33 cellular contexts compared by ENCODE assay signal in the genomic region with DNA sequence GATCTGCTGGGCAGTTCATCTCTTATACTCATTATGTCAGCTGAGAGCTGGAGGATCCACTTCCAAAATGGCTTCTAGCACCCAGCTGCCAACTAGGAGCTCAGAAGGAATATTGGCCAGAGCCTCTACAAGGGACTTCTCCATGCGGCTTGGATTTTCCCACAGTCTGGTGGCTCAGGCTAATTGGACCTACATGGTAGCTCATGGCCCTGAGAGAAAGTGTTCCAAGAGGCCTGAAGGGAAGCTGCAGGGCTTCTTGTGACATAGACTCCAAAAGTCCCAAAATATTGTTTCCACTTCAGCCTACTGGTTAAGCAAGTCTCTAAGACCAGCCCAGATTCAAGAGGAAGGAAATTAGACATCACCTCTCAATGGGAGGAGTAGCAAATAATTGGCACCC. TPM values are rescaled to one million over a fixed set of nuclear protein-coding genes. Genes with fewer than 3 reads are reported as not detected.
"Had no signal": no experiment of that assay in that cellular context is flagged by ENCODE, and none has a peak within 500 bp of the region (broad histone marks: within the 10 kb centered on the region; RNA-seq: fewer than 3 reads in every experiment).

No MANE protein-coding gene starts in this region.

- H3K27me3 ChIP-seq: cardiac muscle cell had no signal

- H3K4me3 Mint-ChIP-seq: activated CD4-positive, alpha-beta memory T cell treated with anti-CD3 and anti-CD28 coated beads for 36 hours; activated CD4-positive, alpha-beta T cell treated with anti-CD3 and anti-CD28 coated beads for 36 hours; activated CD4-positive, alpha-beta T cell treated with anti-CD3 and anti-CD28 coated beads, Interleukin-2, amount 10 ng/mL, durations not matched to agents 24 days and 14 days; activated CD8-positive, alpha-beta memory T cell treated with anti-CD3 and anti-CD28 coated beads, Interleukin-2, amount 10 ng/mL, durations not matched to agents 7 days and 5 days; activated CD8-positive, alpha-beta T cell treated with anti-CD3 and anti-CD28 coated beads, Interleukin-2, amount 10 ng/mL, durations not matched to agents 7 days and 5 days; activated naive CD4-positive, alpha-beta T cell treated with anti-CD3 and anti-CD28 coated beads for 36 hours; activated T-helper 1 cell treated with anti-CD3 and anti-CD28 coated beads, Interleukin-12 subunit alpha, Interleukin-12 subunit beta, Interleukin-2, Interleukin-4 antibody, amounts not matched to agents 30 ng/mL and 10 ng/mL and 1 ng/mL, durations not matched to agents 14 hours and 24 hours and 36 hours; brain had no signal

- H3K27me3 Mint-ChIP-seq: activated naive CD4-positive, alpha-beta T cell treated with anti-CD3 and anti-CD28 coated beads, Interleukin-2, amount 50 U/mL, for 24 hours had no signal

- H3K36me3 Mint-ChIP-seq: activated CD4-positive, alpha-beta memory T cell treated with anti-CD3 and anti-CD28 coated beads for 36 hours; activated CD8-positive, alpha-beta memory T cell treated with anti-CD3 and anti-CD28 coated beads, Interleukin-2, amount 10 ng/mL, durations not matched to agents 7 days and 5 days; brain had no signal

- DNase-seq: activated CD4-positive, alpha-beta memory T cell treated with anti-CD3 and anti-CD28 coated beads for 36 hours; activated CD4-positive, alpha-beta T cell treated with anti-CD3 and anti-CD28 coated beads for 36 hours; activated CD4-positive, alpha-beta T cell treated with anti-CD3 and anti-CD28 coated beads, Interleukin-2, amount 10 ng/mL, durations not matched to agents 24 days and 14 days; activated CD4-positive, CD25-positive, alpha-beta regulatory T cell; activated CD4-positive, CD25-positive, alpha-beta regulatory T cell treated with anti-CD3 and anti-CD28 coated beads, Interleukin-2, amount 50 U/mL, for 72 hours; activated CD8-positive, alpha-beta memory T cell treated with anti-CD3 and anti-CD28 coated beads, Interleukin-2, amount 10 ng/mL, durations not matched to agents 7 days and 5 days; activated CD8-positive, alpha-beta memory T cell treated with anti-CD3 and anti-CD28 coated beads, Interleukin-2, amount 50 U/mL, for 4 hours; activated CD8-positive, alpha-beta T cell treated with anti-CD3 and anti-CD28 coated beads, Interleukin-2, amount 10 ng/mL, durations not matched to agents 7 days and 5 days; activated effector memory CD4-positive, alpha-beta T cell treated with anti-CD3 and anti-CD28 coated beads, Interleukin-2, amount 50 U/mL, for 16 hours; activated naive CD4-positive, alpha-beta T cell treated with anti-CD3 and anti-CD28 coated beads for 36 hours; activated T-cell treated with anti-CD3 and anti-CD28 coated beads, Interleukin-2, amount 50 U/mL, for 1 hour; activated T-cell treated with anti-CD3 and anti-CD28 coated beads, Interleukin-2, amount 50 U/mL, for 48 hours; adrenal gland; amygdala; aorta; central memory CD4-positive, alpha-beta T cell; cerebellar nuclear complex; colonic mucosa; effector CD8-positive, alpha-beta T cell; foreskin fibroblast; head of caudate nucleus; T-helper 2 cell had no signal

- H3K27ac Mint-ChIP-seq: activated CD4-positive, alpha-beta memory T cell treated with anti-CD3 and anti-CD28 coated beads for 36 hours; activated CD4-positive, alpha-beta T cell treated with anti-CD3 and anti-CD28 coated beads, Interleukin-2, amount 10 ng/mL, durations not matched to agents 24 days and 14 days; activated CD8-positive, alpha-beta memory T cell treated with anti-CD3 and anti-CD28 coated beads, Interleukin-2, amount 10 ng/mL, durations not matched to agents 7 days and 5 days; activated CD8-positive, alpha-beta T cell treated with anti-CD3 and anti-CD28 coated beads, Interleukin-2, amount 10 ng/mL, durations not matched to agents 7 days and 5 days; activated naive CD4-positive, alpha-beta T cell treated with anti-CD3 and anti-CD28 coated beads for 36 hours; activated T-helper 1 cell treated with anti-CD3 and anti-CD28 coated beads, Interleukin-12 subunit alpha, Interleukin-12 subunit beta, Interleukin-2, Interleukin-4 antibody, amounts not matched to agents 30 ng/mL and 10 ng/mL and 1 ng/mL, durations not matched to agents 14 hours and 24 hours and 36 hours; activated T-helper 2 cell treated with anti-CD3 and anti-CD28 coated beads, Interferon-gamma antibody, Interleukin-2, Interleukin-4, amounts not matched to agents 10 μg/mL and 5 μg/mL and 100 μg/mL, durations not matched to agents 14 hours and 24 hours and 36 hours; brain had no signal

- H3K9me3 Mint-ChIP-seq: activated CD4-positive, alpha-beta memory T cell treated with anti-CD3 and anti-CD28 coated beads for 36 hours; activated CD4-positive, alpha-beta T cell treated with anti-CD3 and anti-CD28 coated beads, Interleukin-2, amount 10 ng/mL, durations not matched to agents 24 days and 14 days; activated naive CD4-positive, alpha-beta T cell treated with anti-CD3 and anti-CD28 coated beads for 36 hours; activated naive CD4-positive, alpha-beta T cell treated with anti-CD3 and anti-CD28 coated beads, Interleukin-2, amount 50 U/mL, for 24 hours; activated T-helper 1 cell treated with anti-CD3 and anti-CD28 coated beads, Interleukin-12 subunit alpha, Interleukin-12 subunit beta, Interleukin-2, Interleukin-4 antibody, amounts not matched to agents 30 ng/mL and 10 ng/mL and 1 ng/mL, durations not matched to agents 14 hours and 24 hours and 36 hours; activated T-helper 2 cell treated with anti-CD3 and anti-CD28 coated beads, Interferon-gamma antibody, Interleukin-2, Interleukin-4, amounts not matched to agents 10 μg/mL and 5 μg/mL and 100 μg/mL, durations not matched to agents 14 hours and 24 hours and 36 hours had no signal

- H3K36me3 ChIP-seq: adrenal gland, breast epithelium, cardiac muscle cell, colonic mucosa had no signal

- FAIRE-seq: endometrium, endothelial cell of umbilical vein, frontal cortex had no signal

- H3K27ac ChIP-seq: adrenal gland, breast epithelium, cardiac muscle cell, colonic mucosa, epithelial cell of prostate had no signal

- ATAC-seq: activated CD4-positive, alpha-beta T cell treated with anti-CD3 and anti-CD28 coated beads for 36 hours; activated CD8-positive, alpha-beta memory T cell treated with anti-CD3 and anti-CD28 coated beads, Interleukin-2, amount 10 ng/mL, durations not matched to agents 7 days and 5 days; activated CD8-positive, alpha-beta T cell treated with anti-CD3 and anti-CD28 coated beads, Interleukin-2, amount 10 ng/mL, durations not matched to agents 7 days and 5 days had no signal

- H3K4me3 ChIP-seq: adrenal gland, breast epithelium, cardiac muscle cell, colonic mucosa had no signal

- H3K9me3 ChIP-seq: adrenal gland, breast epithelium, colonic mucosa had no signal

RNA-seq across cellular contexts. Expression of gene NOG, which starts 6.7 kb away (rescaled TPM):
- total RNA-seq: activated CD8-positive, alpha-beta memory T cell treated with anti-CD3 and anti-CD28 coated beads, Interleukin-2, amount 10 ng/mL, durations not matched to agents 7 days and 5 days; activated T-helper 1 cell treated with anti-CD3 and anti-CD28 coated beads, Interleukin-12 subunit alpha, Interleukin-12 subunit beta, Interleukin-2, Interleukin-4 antibody, amounts not matched to agents 30 ng/mL and 10 ng/mL and 1 ng/mL, durations not matched to agents 14 hours and 24 hours and 36 hours; activated T-helper 2 cell treated with anti-CD3 and anti-CD28 coated beads, Interferon-gamma antibody, Interleukin-2, Interleukin-4, amounts not matched to agents 10 μg/mL and 5 μg/mL and 100 μg/mL, durations not matched to agents 14 hours and 24 hours and 36 hours; T-helper 1 cell treated with Interleukin-12 subunit alpha and Interleukin-12 subunit beta and Interleukin-4 antibody, amounts not matched to agents 30 ng/mL and 1 ng/mL, for 36 hours had no signal
